ENCODE assay signal across 14 cellular contexts in genomic region chr16:72015124-72015523, GRCh38. TPM values are rescaled to one million over a fixed set of nuclear protein-coding genes. Genes with fewer than 3 reads are reported as not detected.
"Had no signal": no experiment of that assay in that cellular context is flagged by ENCODE, and none has a peak within 500 bp of the region (broad histone marks: within the 10 kb centered on the region; RNA-seq: fewer than 3 reads in every experiment).

No MANE protein-coding gene starts in this region.

- H3K27me3 ChIP-seq: tibial artery had no signal

- H3K9me3 ChIP-seq: tibial artery had no signal

- H3K27ac ChIP-seq: tibial artery had no signal

- H3K4me3 ChIP-seq: tibial artery had no signal

- ATAC-seq: natural killer cell treated with Interleukin-12 subunit alpha and Interleukin-12 subunit beta and Interleukin-15 and Interleukin-18, amount 100 ng/mL, for 72 hours had no signal

- DNase-seq: activated naive CD4-positive, alpha-beta T cell treated with anti-CD3 and anti-CD28 coated beads, Interleukin-2, amount 10 ng/mL, durations not matched to agents 7 days and 5 days; effector memory CD4-positive, alpha-beta T cell; hippocampal formation; mammary epithelial cell; occipital lobe; stimulated activated CD4-positive, alpha-beta T cell treated with anti-CD3 and anti-CD28 coated beads, Interleukin-4, amount 100 ng/mL, for 4 hours; SW 1271; tibial artery had no signal

RNA-seq across cellular contexts. Expression of gene PKD1L3, which starts 14.9 kb away (rescaled TPM):
- total RNA-seq: activated T-helper 2 cell treated with anti-CD3 and anti-CD28 coated beads, Interferon-gamma antibody, Interleukin-2, Interleukin-4, amounts not matched to agents 10 μg/mL and 5 μg/mL and 100 μg/mL, durations not matched to agents 14 hours and 24 hours and 36 hours; glomerular endothelial cell; kidney epithelial cell; natural killer cell treated with Interleukin-12 subunit alpha and Interleukin-12 subunit beta and Interleukin-15 and Interleukin-18, amount 100 ng/mL, for 72 hours; pulmonary artery endothelial cell had no signal
- polyA plus RNA-seq: mammary epithelial cell had no signal

RNA-seq across cellular contexts. Expression of gene HP, which starts 39.2 kb away (rescaled TPM):
- total RNA-seq: activated T-helper 2 cell treated with anti-CD3 and anti-CD28 coated beads, Interferon-gamma antibody, Interleukin-2, Interleukin-4, amounts not matched to agents 10 μg/mL and 5 μg/mL and 100 μg/mL, durations not matched to agents 14 hours and 24 hours and 36 hours; glomerular endothelial cell; kidney epithelial cell; mammary epithelial cell; natural killer cell treated with Interleukin-12 subunit alpha and Interleukin-12 subunit beta and Interleukin-15 and Interleukin-18, amount 100 ng/mL, for 72 hours; pulmonary artery endothelial cell had no signal
- polyA plus RNA-seq: mammary epithelial cell had no signal

RNA-seq across cellular contexts. Expression of gene HPR, which starts 47.9 kb away (rescaled TPM):
- total RNA-seq: activated T-helper 2 cell treated with anti-CD3 and anti-CD28 coated beads, Interferon-gamma antibody, Interleukin-2, Interleukin-4, amounts not matched to agents 10 μg/mL and 5 μg/mL and 100 μg/mL, durations not matched to agents 14 hours and 24 hours and 36 hours; glomerular endothelial cell; kidney epithelial cell; mammary epithelial cell; mononuclear cell; natural killer cell treated with Interleukin-12 subunit alpha and Interleukin-12 subunit beta and Interleukin-15 and Interleukin-18, amount 100 ng/mL, for 72 hours; occipital lobe; pulmonary artery endothelial cell had no signal
- polyA plus RNA-seq: mammary epithelial cell had no signal
